ENCODE assay signal across 8 cellular contexts in the genomic region with DNA sequence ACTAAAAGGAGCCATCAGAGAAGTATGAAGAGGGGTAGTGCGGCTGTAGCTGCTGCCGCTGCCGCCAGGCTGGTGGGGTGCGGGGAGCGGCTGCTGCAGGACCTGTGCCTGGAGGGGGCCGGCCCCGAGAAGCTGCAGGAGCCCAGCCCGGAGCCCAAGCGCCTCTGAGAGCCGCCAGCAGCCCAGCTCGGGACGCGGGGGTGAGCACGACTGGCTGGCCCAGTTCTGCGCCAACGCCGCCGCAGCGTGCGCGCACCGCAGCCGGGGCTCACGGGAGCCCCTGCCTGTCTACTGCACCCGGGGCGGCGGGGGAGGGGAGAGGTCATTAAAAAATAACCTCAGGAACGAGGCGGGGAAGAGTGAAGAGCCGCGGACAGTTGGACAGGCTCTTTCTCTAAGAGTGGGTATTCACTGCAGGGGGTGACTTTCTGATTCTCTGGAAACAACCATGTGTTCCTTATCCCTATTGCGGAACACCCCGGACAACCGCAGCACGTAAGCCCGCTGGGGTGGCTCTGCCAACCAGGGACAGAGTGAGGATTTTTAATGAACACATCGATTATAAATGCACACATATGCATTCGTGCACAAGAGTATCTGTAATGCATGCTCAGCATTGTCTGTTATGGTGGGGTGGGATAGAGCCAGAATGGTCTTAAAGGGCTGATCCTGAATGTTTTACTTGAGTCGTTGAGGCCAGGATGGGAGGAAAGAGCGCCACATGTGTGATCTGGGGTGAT. TPM values are rescaled to one million over a fixed set of nuclear protein-coding genes. Genes with fewer than 3 reads are reported as not detected.
DNase-seq lines count a peak whose midpoint lies in the region; ATAC-seq and TF ChIP-seq lines count a peak whose summit lies in the region.

No MANE protein-coding gene starts in this region.

- H3K27me3 ChIP-seq in SK-N-SH (ENCODE audit: insufficient read depth) (peaks cover 17% of the 10 kb centered on the region; the same call in 1 of the 2 replicates), esophagus muscularis mucosa (peaks cover 0 to 43% (median 5%) of the 10 kb centered on the region in 4 donors), upper lobe of left lung (peaks cover 0 to 11% (median 5%) of the 10 kb centered on the region in 4 donors)

- CTCF ChIA-PET in SK-N-SH (lab: Yijun Ruan, JAX) = interaction anchor here (0.6 to 2.4 kb wide), 4 partner anchors 22 to 127 kb away, joined by 3 to 11 read pairs (median 3); a partner anchor contains a TSS

- no peak for TF ChIP-seq RAD21 in SK-N-SH (IDR thresholded peaks at IDR 0.05; ENCODE audit: low read length)

- H2AFZ ChIP-seq in SK-N-SH (ENCODE audit: low read depth) = 0 out of 2 replicates have a peak overlapping the region, but pooled peaks have one; percentile 53

- peaks cover 0 to 8% of the 10 kb centered on the region in 2 experiments; a peak in 1 of 4 replicates for H3K4me1 ChIP-seq in SK-N-SH (ENCODE audit: control insufficient read depth in 1 of 2, insufficient read depth in 2 of 2, low read depth in 1 of 2, low read length in 1 of 2)
- peaks cover 0 to 17% (median 13%) of the 10 kb centered on the region in 4 donors for H3K4me1 ChIP-seq in esophagus muscularis mucosa
- peaks cover 11 to 14% (median 12%) of the 10 kb centered on the region in 4 donors for H3K4me1 ChIP-seq in upper lobe of left lung

- peaks cover 52 to 70% of the 10 kb centered on the region in 2 donors for H3K27me3 Mint-ChIP-seq in natural killer cell (ENCODE audit: low read depth in 2 of 2)

- H3K9ac ChIP-seq in SK-N-SH = no peak overlapping the region

- H3F3A ChIP-seq in SK-N-SH (replicated peaks; ENCODE audit: insufficient read depth) = no peaks in the 10 kb centered on the region

- WGBS in SK-N-SH (ENCODE audit: low lambda C conversion rate) = 10% methylated on average over 24 of the region's 40 CpGs
- WGBS in esophagus muscularis mucosa = 4% methylated on average over 28 of the region's 40 CpGs
- 7 to 8% methylated on average over 19 to 34 of the region's 40 CpGs for WGBS in upper lobe of left lung, 2 donors

- peaks cover 11 to 13% of the 10 kb centered on the region in 2 donors for H3K4me1 Mint-ChIP-seq in natural killer cell

- H3K4me3 ChIP-seq in SK-N-SH (ENCODE audit: low read depth in 2 of 2, low read length in 1 of 2) (peak overlapping the region; percentile 52 to 53; a peak in 3 of 4 replicates), esophagus muscularis mucosa (peak overlapping the region; percentile 45 to 54 (median 48)), upper lobe of left lung (peak overlapping the region; percentile 9 to 43 (median 35))

- H3K79me2 ChIP-seq in SK-N-SH (ENCODE audit: insufficient read depth) = no peaks in the 10 kb centered on the region

- H3K4me3 Mint-ChIP-seq in natural killer cell = peak overlapping the region; percentile 68

- peak; percentile 77 for DNase-seq in DMS79 treated with DMSO at 0.1 percent for 48 hours (lab: John Stamatoyannopoulos, UW)
- no peak for DNase-seq in DMS79 (lab: John Stamatoyannopoulos, UW)
- peak; percentile 85 for DNase-seq in SK-N-SH
- no peak for DNase-seq in esophagus muscularis mucosa (ENCODE audit: extremely low spot score)
- no peak for DNase-seq in natural killer cell
- peak; percentile 24 to 87 for DNase-seq in upper lobe of left lung
- DNase-seq in NCI-H2196 (lab: John Stamatoyannopoulos, UW; ENCODE audit: unreplicated experiment) = no peak

- TF ChIP-seq POLR2A in esophagus muscularis mucosa (IDR thresholded peaks at IDR 0.05; ENCODE audit: low read depth) (no peak), upper lobe of left lung (IDR thresholded peaks at IDR 0.05) (no peak)

- no peaks in the 10 kb centered on the region for H3K9me3 Mint-ChIP-seq in natural killer cell

- H3K27ac Mint-ChIP-seq in natural killer cell = no peak overlapping the region

- H3K36me3 Mint-ChIP-seq in natural killer cell = no peaks in the 10 kb centered on the region

- H3K9me2 ChIP-seq in SK-N-SH = no peaks in the 10 kb centered on the region

- POLR2A ChIA-PET in SK-N-SH (lab: Yijun Ruan, JAX) = interaction anchor here (1.4 kb wide), 1 partner anchor 41 kb away, joined by 6 read pairs; a partner anchor contains a TSS

- peak overlapping the region; percentile 85 for H3K4me2 ChIP-seq in SK-N-SH

- H3K9me3 ChIP-seq in SK-N-SH (no peaks in the 10 kb centered on the region), esophagus muscularis mucosa (no peaks in the 10 kb centered on the region), upper lobe of left lung (no peaks in the 10 kb centered on the region)

- no peaks in the 10 kb centered on the region for H4K20me1 ChIP-seq in SK-N-SH (ENCODE audit: insufficient read depth)

- intact Hi-C loops in esophagus muscularis mucosa (cut with DNase I) = no loop called here
- intact Hi-C loops in natural killer cell (cut with micrococcal nuclease) = no loop called here

- peak overlapping the region in 1 of 2 experiments; percentile 28; a peak in 1 of 4 replicates for H3K27ac ChIP-seq in SK-N-SH (ENCODE audit: low read depth in 2 of 2, low read length in 1 of 2)
- H3K27ac ChIP-seq in esophagus muscularis mucosa (replicated peaks in 1 of 4) = no peak overlapping the region
- H3K27ac ChIP-seq in upper lobe of left lung = no peak overlapping the region

- H3K36me3 ChIP-seq in SK-N-SH (replicated peaks in 1 of 2; ENCODE audit: control insufficient read depth in 1 of 2, insufficient read depth in 2 of 2, low read length in 1 of 2) (no peaks in the 10 kb centered on the region), esophagus muscularis mucosa (no peaks in the 10 kb centered on the region), upper lobe of left lung (no peaks in the 10 kb centered on the region)

- TF ChIP-seq EP300 in SK-N-SH (IDR thresholded peaks at IDR 0.05; ENCODE audit: borderline replicate concordance in 1 of 2, low read depth in 1 of 2, low read length in 1 of 2) = no peak
- TF ChIP-seq EP300 in esophagus muscularis mucosa (IDR thresholded peaks at IDR 0.05) = no peak
- TF ChIP-seq EP300 in upper lobe of left lung (IDR thresholded peaks at IDR 0.05) = no peak

- ATAC-seq in HG02798 (IDR thresholded peaks at IDR 0.05; ENCODE audit: poor library complexity, unreplicated experiment) = peak; percentile 61
- peak in 2 of 3 donors; percentile 46 to 61 for ATAC-seq in natural killer cell
- peak in 1 of 2 donors; percentile 66 for ATAC-seq in upper lobe of left lung (ENCODE audit: low FRiP score in 2 of 2)

- peak; percentile 11; the same call in 1 of the 2 replicates for TF ChIP-seq CTCF in SK-N-SH (IDR thresholded peaks at IDR 0.05)
- TF ChIP-seq CTCF in esophagus muscularis mucosa (IDR thresholded peaks at IDR 0.05) = peak in 1 of 3 experiments; percentile 4
- no peak for TF ChIP-seq CTCF in natural killer cell (IDR thresholded peaks at IDR 0.05)
- no peak for TF ChIP-seq CTCF in upper lobe of left lung (IDR thresholded peaks at IDR 0.05)

TF ChIP-seq in SK-N-SH, 30 proteins besides CTCF, POLR2A, EP300 and RAD21 (continues in another document):
- TF ChIP-seq SIN3A (IDR thresholded peaks at IDR 0.05; ENCODE audit: borderline replicate concordance, low read depth, low read length) (no peak), FOXJ3 (CRISPR knock-in tag; IDR thresholded peaks at IDR 0.05) (no peak), TAF1 (IDR thresholded peaks at IDR 0.05; ENCODE audit: borderline replicate concordance, low read depth, low read length) (no peak)
- TF ChIP-seq, protein P1, sequence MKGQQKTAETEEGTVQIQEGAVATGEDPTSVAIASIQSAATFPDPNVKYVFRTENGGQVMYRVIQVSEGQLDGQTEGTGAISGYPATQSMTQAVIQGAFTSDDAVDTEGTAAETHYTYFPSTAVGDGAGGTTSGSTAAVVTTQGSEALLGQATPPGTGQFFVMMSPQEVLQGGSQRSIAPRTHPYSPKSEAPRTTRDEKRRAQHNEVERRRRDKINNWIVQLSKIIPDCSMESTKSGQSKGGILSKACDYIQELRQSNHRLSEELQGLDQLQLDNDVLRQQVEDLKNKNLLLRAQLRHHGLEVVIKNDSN (IDR thresholded peaks at IDR 0.05; ENCODE audit: borderline replicate concordance, low read depth) = no peak
- TF ChIP-seq, protein P2, sequence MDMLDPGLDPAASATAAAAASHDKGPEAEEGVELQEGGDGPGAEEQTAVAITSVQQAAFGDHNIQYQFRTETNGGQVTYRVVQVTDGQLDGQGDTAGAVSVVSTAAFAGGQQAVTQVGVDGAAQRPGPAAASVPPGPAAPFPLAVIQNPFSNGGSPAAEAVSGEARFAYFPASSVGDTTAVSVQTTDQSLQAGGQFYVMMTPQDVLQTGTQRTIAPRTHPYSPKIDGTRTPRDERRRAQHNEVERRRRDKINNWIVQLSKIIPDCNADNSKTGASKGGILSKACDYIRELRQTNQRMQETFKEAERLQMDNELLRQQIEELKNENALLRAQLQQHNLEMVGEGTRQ (IDR thresholded peaks at IDR 0.05; ENCODE audit: borderline replicate concordance, low read depth, low read length) = no peak
- TF ChIP-seq, protein P3, sequence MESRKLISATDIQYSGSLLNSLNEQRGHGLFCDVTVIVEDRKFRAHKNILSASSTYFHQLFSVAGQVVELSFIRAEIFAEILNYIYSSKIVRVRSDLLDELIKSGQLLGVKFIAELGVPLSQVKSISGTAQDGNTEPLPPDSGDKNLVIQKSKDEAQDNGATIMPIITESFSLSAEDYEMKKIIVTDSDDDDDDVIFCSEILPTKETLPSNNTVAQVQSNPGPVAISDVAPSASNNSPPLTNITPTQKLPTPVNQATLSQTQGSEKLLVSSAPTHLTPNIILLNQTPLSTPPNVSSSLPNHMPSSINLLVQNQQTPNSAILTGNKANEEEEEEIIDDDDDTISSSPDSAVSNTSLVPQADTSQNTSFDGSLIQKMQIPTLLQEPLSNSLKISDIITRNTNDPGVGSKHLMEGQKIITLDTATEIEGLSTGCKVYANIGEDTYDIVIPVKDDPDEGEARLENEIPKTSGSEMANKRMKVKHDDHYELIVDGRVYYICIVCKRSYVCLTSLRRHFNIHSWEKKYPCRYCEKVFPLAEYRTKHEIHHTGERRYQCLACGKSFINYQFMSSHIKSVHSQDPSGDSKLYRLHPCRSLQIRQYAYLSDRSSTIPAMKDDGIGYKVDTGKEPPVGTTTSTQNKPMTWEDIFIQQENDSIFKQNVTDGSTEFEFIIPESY (IDR thresholded peaks at IDR 0.05; ENCODE audit: borderline replicate concordance, low read depth) = no peak

RNA-seq across cellular contexts. Expression of a gene that starts 0.5 kb away (rescaled TPM):
- polyA plus RNA-seq in SK-N-SH (2012; rRNA removed) = 0.68 and 0.72 TPM in 2 replicates
- 0.68 and 0.76 TPM in 2 replicates for polyA plus RNA-seq in SK-N-SH (2012; cell fraction: cytosol; rRNA removed)
- polyA plus RNA-seq in SK-N-SH (2012; cell fraction: nucleus; rRNA removed) = 0.58 and 0.81 TPM in 2 replicates
- total RNA-seq in esophagus muscularis mucosa (1 to 10 TPM in 3 of 4 donors, under 1 TPM in 1; 0.65 to 4.2 (median 1.4) TPM), natural killer cell (1 to 10 TPM; 2.0 to 3.5 (median 2.5) TPM), upper lobe of left lung (1 to 10 TPM in 5 of 6 donors, not detected in 1; 1.5 to 6.3 (median 2.1) TPM)

RNA-seq across cellular contexts. Expression of a gene that starts 41.2 kb away (rescaled TPM):
- 4.3 and 4.9 TPM in 2 replicates for polyA plus RNA-seq in SK-N-SH (2012; rRNA removed)
- polyA plus RNA-seq in SK-N-SH (2012; cell fraction: cytosol; rRNA removed) = 5.3 TPM in 2 replicates
- 2.3 and 2.6 TPM in 2 replicates for polyA plus RNA-seq in SK-N-SH (2012; cell fraction: nucleus; rRNA removed)
- total RNA-seq in esophagus muscularis mucosa = 1 to 10 TPM; 3.6 to 6.7 (median 4.9) TPM
- total RNA-seq in natural killer cell = 10 to 100 TPM in 1 of 3 donors, 1 to 10 TPM in 2; 7.2 to 10.3 (median 9.7) TPM
- 10 to 100 TPM in 1 of 6 donors, 1 to 10 TPM in 5; 2.4 to 10.9 (median 7.8) TPM for total RNA-seq in upper lobe of left lung

Comparison
In these comparisons a context has a peak if more than half of its experiments do, and no peak if none do; other contexts are left out.
1. DNase-seq: peak in DMS79 treated with DMSO at 0.1 percent for 48 hours (single experiment), SK-N-SH (single experiment) and upper lobe of left lung (2 of 2); none in DMS79 (single experiment), esophagus muscularis mucosa (single experiment), natural killer cell (single experiment) and NCI-H2196 (single experiment).
2. Peak in every context shown above with its lines, with median percentiles within 50 percentile points of each other: H3K4me3 ChIP-seq.